In genomic region chr5:106195679-106196078, GRCh38 we compare ENCODE assay signal across 27 cellular contexts.
"Had no signal": no experiment of that assay in that cellular context is flagged by ENCODE, and none has a peak within 500 bp of the region (broad histone marks: within the 10 kb centered on the region; RNA-seq: fewer than 3 reads in every experiment).

No MANE protein-coding gene starts in this region.

- ATAC-seq: esophagus mucosa; foreskin keratinocyte; heart right ventricle; left colon; left ventricle myocardium superior; lower lobe of right lung; natural killer cell; right lobe of liver; stimulated activated naive B cell treated with anti-CD40 and anti-IgM and Interleukin-4, amounts not matched to agents 10 μg/mL and 1 μg/mL and 100 μg/mL, for 72 hours had no signal

- H3K27me3 ChIP-seq: colonic mucosa, foreskin keratinocyte, heart right ventricle, neutrophil, right lobe of liver, tibial nerve, upper lobe of left lung had no signal

- H3K9me3 ChIP-seq: colonic mucosa, lower lobe of right lung, neutrophil, right lobe of liver, thoracic aorta, tibial nerve, upper lobe of left lung had no signal

- FAIRE-seq: small intestine, urothelium cell line had no signal

- H2AFZ ChIP-seq: parathyroid adenoma had no signal

- DNase-seq: colonic mucosa; effector CD8-positive, alpha-beta T cell; endodermal cell; foreskin keratinocyte; glutamatergic neuron; heart right ventricle; hypothalamus; immature natural killer cell; islet precursor cell; kidney glomerular epithelial cell; left colon; left ventricle myocardium superior; lower lobe of right lung; natural killer cell; right lobe of liver; small intestine; stimulated activated CD4-positive, alpha-beta T cell treated with anti-CD3 and anti-CD28 coated beads, Interleukin-15, amount 100 ng/mL, for 24 hours; stimulated activated CD4-positive, alpha-beta T cell treated with anti-CD3 and anti-CD28 coated beads, Interleukin-2, amount 100 ng/mL, for 48 hours; stimulated activated naive B cell treated with anti-CD40 and anti-IgM and Interleukin-4, amounts not matched to agents 10 μg/mL and 1 μg/mL and 100 μg/mL, for 72 hours; upper lobe of left lung had no signal

- H3K79me2 ChIP-seq: parathyroid adenoma had no signal

- H3K36me3 ChIP-seq: colonic mucosa, heart right ventricle, lower lobe of right lung, neutrophil, right lobe of liver, thoracic aorta, tibial nerve, upper lobe of left lung had no signal

- H3K27ac ChIP-seq: colonic mucosa, epithelial cell of prostate, foreskin keratinocyte, heart right ventricle, lower lobe of right lung, neutrophil, parathyroid adenoma, right lobe of liver, thoracic aorta, tibial nerve, upper lobe of left lung had no signal

- H3K4me1 ChIP-seq: colonic mucosa, foreskin keratinocyte, heart right ventricle, lower lobe of right lung, parathyroid adenoma, right lobe of liver, tibial nerve, upper lobe of left lung had no signal

- H3K4me3 ChIP-seq: colonic mucosa, heart right ventricle, lower lobe of right lung, right lobe of liver, thoracic aorta, tibial nerve, upper lobe of left lung had no signal

- H3K9ac ChIP-seq: parathyroid adenoma had no signal
